Comparison of ENCODE assay signal across 26 cellular contexts in genomic region chr12:96359328-96359727, GRCh38. TPM values are rescaled to one million over a fixed set of nuclear protein-coding genes. Genes with fewer than 3 reads are reported as not detected.
DNase-seq lines count a peak whose midpoint lies in the region; ATAC-seq and TF ChIP-seq lines count a peak whose summit lies in the region.
"Had no signal": no experiment of that assay in that cellular context is flagged by ENCODE, and none has a peak within 500 bp of the region (broad histone marks: within the 10 kb centered on the region; RNA-seq: fewer than 3 reads in every experiment).

No MANE protein-coding gene starts in this region.

- H3K9ac ChIP-seq in endodermal cell (ENCODE audit: extremely low read depth, low read length, poor library complexity, severe bottlenecking): no peak overlapping the region

- DNase-seq in stimulated activated naive CD8-positive, alpha-beta T cell treated with anti-CD3 and anti-CD28 coated beads, Interleukin-15, amount 100 ng/mL, for 72 hours: no peak
- no peak for DNase-seq in stimulated activated naive CD8-positive, alpha-beta T cell treated with anti-CD3 and anti-CD28 coated beads, Interleukin-15, Interleukin-2, amounts not matched to agents 100 U/mL and 50 U/mL, for 24 hours
- DNase-seq in RKO (ENCODE audit: low spot score) (peak; percentile 73), endodermal cell (no peak), type B pancreatic cell (ENCODE audit: extremely low spot score, unreplicated experiment) (no peak), HUDEP-2 (lab: John Stamatoyannopoulos, UW; ENCODE audit: unreplicated experiment in 76 of 76) (no peak)
- no peak for DNase-seq in T-helper 2 cell treated with Interferon-gamma antibody and Interleukin-4, amounts not matched to agents 5 μg/mL and 100 μg/mL, for 36 hours (ENCODE audit: low spot score)
- no peak for DNase-seq in stimulated activated CD8-positive, alpha-beta memory T cell treated with anti-CD3 and anti-CD28 coated beads, Interleukin-4, amount 100 ng/mL, for 48 hours
- DNase-seq: activated CD4-positive, alpha-beta T cell treated with anti-CD3 and anti-CD28 coated beads for 36 hours; aorta; caudate nucleus; gastrocnemius medialis; hypothalamus; Kasumi-1; NCI-H1105 treated with DMSO at 0.1 percent for 48 hours; NCI-H2081; NCI-H524 treated with DMSO at 0.1 percent for 48 hours; stimulated activated CD4-positive, alpha-beta T cell treated with anti-CD3 and anti-CD28 coated beads, Interleukin-2, amount 100 ng/mL, for 24 hours had no signal

- H3K27me3 ChIP-seq in endodermal cell (ENCODE audit: control insufficient read depth, insufficient read depth, low read length, poor library complexity, severe bottlenecking): no peaks in the 10 kb centered on the region
- H3K27me3 ChIP-seq: gastrocnemius medialis had no signal

- no peak overlapping the region for H3K27ac Mint-ChIP-seq in stimulated activated naive CD8-positive, alpha-beta T cell treated with anti-CD3 and anti-CD28 coated beads, Interleukin-15, amount 100 ng/mL, for 72 hours
- H3K27ac Mint-ChIP-seq in endodermal cell (no peak overlapping the region), type B pancreatic cell (no peak overlapping the region)
- H3K27ac Mint-ChIP-seq in T-helper 2 cell treated with Interferon-gamma antibody and Interleukin-4, amounts not matched to agents 5 μg/mL and 100 μg/mL, for 36 hours: no peak overlapping the region
- H3K27ac Mint-ChIP-seq: activated CD4-positive, alpha-beta T cell treated with anti-CD3 and anti-CD28 coated beads for 36 hours; activated T-helper 1 cell treated with anti-CD3 and anti-CD28 coated beads, Interleukin-12 subunit alpha, Interleukin-12 subunit beta, Interleukin-2, Interleukin-4 antibody, amounts not matched to agents 30 ng/mL and 10 ng/mL and 1 ng/mL, durations not matched to agents 14 hours and 24 hours and 36 hours; stimulated activated memory B cell treated with anti-CD40 and anti-IgM and Interleukin-4, amounts not matched to agents 10 μg/mL and 1 μg/mL and 100 μg/mL, for 72 hours had no signal

- no peak overlapping the region for H3K4me3 Mint-ChIP-seq in stimulated activated naive CD8-positive, alpha-beta T cell treated with anti-CD3 and anti-CD28 coated beads, Interleukin-15, amount 100 ng/mL, for 72 hours
- H3K4me3 Mint-ChIP-seq in endodermal cell (no peak overlapping the region), type B pancreatic cell (no peak overlapping the region)
- H3K4me3 Mint-ChIP-seq in T-helper 2 cell treated with Interferon-gamma antibody and Interleukin-4, amounts not matched to agents 5 μg/mL and 100 μg/mL, for 36 hours: no peak overlapping the region
- H3K4me3 Mint-ChIP-seq: activated CD4-positive, alpha-beta T cell treated with anti-CD3 and anti-CD28 coated beads for 36 hours; activated naive CD4-positive, alpha-beta T cell treated with anti-CD3 and anti-CD28 coated beads, Interleukin-2, amount 50 U/mL, for 24 hours; activated T-helper 1 cell treated with anti-CD3 and anti-CD28 coated beads, Interleukin-12 subunit alpha, Interleukin-12 subunit beta, Interleukin-2, Interleukin-4 antibody, amounts not matched to agents 30 ng/mL and 10 ng/mL and 1 ng/mL, durations not matched to agents 14 hours and 24 hours and 36 hours; stimulated activated memory B cell treated with anti-CD40 and anti-IgM and Interleukin-4, amounts not matched to agents 10 μg/mL and 1 μg/mL and 100 μg/mL, for 72 hours had no signal

- H3K27ac ChIP-seq in endodermal cell (ENCODE audit: low read depth, low read length): no peak overlapping the region
- H3K27ac ChIP-seq: C4-2B, epithelial cell of prostate, gastrocnemius medialis, prostate gland, skin epidermis, thoracic aorta had no signal

- H3K9me3 Mint-ChIP-seq in stimulated activated naive CD8-positive, alpha-beta T cell treated with anti-CD3 and anti-CD28 coated beads, Interleukin-15, amount 100 ng/mL, for 72 hours: no peaks in the 10 kb centered on the region
- no peaks in the 10 kb centered on the region for H3K9me3 Mint-ChIP-seq in endodermal cell
- no peaks in the 10 kb centered on the region for H3K9me3 Mint-ChIP-seq in type B pancreatic cell
- no peaks in the 10 kb centered on the region for H3K9me3 Mint-ChIP-seq in T-helper 2 cell treated with Interferon-gamma antibody and Interleukin-4, amounts not matched to agents 5 μg/mL and 100 μg/mL, for 36 hours
- H3K9me3 Mint-ChIP-seq: activated naive CD4-positive, alpha-beta T cell treated with anti-CD3 and anti-CD28 coated beads, Interleukin-2, amount 50 U/mL, for 24 hours; activated T-helper 1 cell treated with anti-CD3 and anti-CD28 coated beads, Interleukin-12 subunit alpha, Interleukin-12 subunit beta, Interleukin-2, Interleukin-4 antibody, amounts not matched to agents 30 ng/mL and 10 ng/mL and 1 ng/mL, durations not matched to agents 14 hours and 24 hours and 36 hours had no signal

- peak; percentile 48 for ATAC-seq in stimulated activated naive CD8-positive, alpha-beta T cell treated with anti-CD3 and anti-CD28 coated beads, Interleukin-15, amount 100 ng/mL, for 72 hours
- ATAC-seq in stimulated activated naive CD8-positive, alpha-beta T cell treated with anti-CD3 and anti-CD28 coated beads, Interleukin-15, Interleukin-2, amounts not matched to agents 100 U/mL and 50 U/mL, for 24 hours: no peak
- ATAC-seq: activated CD4-positive, alpha-beta T cell treated with anti-CD3 and anti-CD28 coated beads for 36 hours; gastrocnemius medialis; stimulated activated memory B cell treated with anti-CD40 and anti-IgM and Interleukin-4, amounts not matched to agents 10 μg/mL and 1 μg/mL and 100 μg/mL, for 72 hours had no signal

- peaks cover 62% of the 10 kb centered on the region for H3K4me1 Mint-ChIP-seq in stimulated activated naive CD8-positive, alpha-beta T cell treated with anti-CD3 and anti-CD28 coated beads, Interleukin-15, amount 100 ng/mL, for 72 hours
- H3K4me1 Mint-ChIP-seq in endodermal cell: peaks cover 22% of the 10 kb centered on the region
- peaks cover 15% of the 10 kb centered on the region for H3K4me1 Mint-ChIP-seq in type B pancreatic cell (ENCODE audit: unreplicated experiment)
- H3K4me1 Mint-ChIP-seq in T-helper 2 cell treated with Interferon-gamma antibody and Interleukin-4, amounts not matched to agents 5 μg/mL and 100 μg/mL, for 36 hours (ENCODE audit: low read depth): peaks cover 44% of the 10 kb centered on the region

- peak; percentile 42 for TF ChIP-seq CTCF in endodermal cell (conservative IDR thresholded peaks at IDR 0.05)
- TF ChIP-seq CTCF in type B pancreatic cell (conservative IDR thresholded peaks at IDR 0.05): peak; percentile 47

- H3K4me3 ChIP-seq in endodermal cell (ENCODE audit: low read length): no peak overlapping the region
- H3K4me3 ChIP-seq: gastrocnemius medialis, prostate gland, skin epidermis, thoracic aorta had no signal

- H3K4me1 ChIP-seq in endodermal cell (ENCODE audit: control insufficient read depth, insufficient read depth, low read length): peaks cover 9% of the 10 kb centered on the region
- H3K4me1 ChIP-seq: prostate gland had no signal

- no peaks in the 10 kb centered on the region for H3K27me3 Mint-ChIP-seq in stimulated activated naive CD8-positive, alpha-beta T cell treated with anti-CD3 and anti-CD28 coated beads, Interleukin-15, amount 100 ng/mL, for 72 hours
- no peaks in the 10 kb centered on the region for H3K27me3 Mint-ChIP-seq in endodermal cell (ENCODE audit: insufficient read depth)
- no peaks in the 10 kb centered on the region for H3K27me3 Mint-ChIP-seq in type B pancreatic cell
- H3K27me3 Mint-ChIP-seq in T-helper 2 cell treated with Interferon-gamma antibody and Interleukin-4, amounts not matched to agents 5 μg/mL and 100 μg/mL, for 36 hours (ENCODE audit: low read depth): no peaks in the 10 kb centered on the region
- H3K27me3 Mint-ChIP-seq: activated CD4-positive, alpha-beta T cell treated with anti-CD3 and anti-CD28 coated beads for 36 hours; activated naive CD4-positive, alpha-beta T cell treated with anti-CD3 and anti-CD28 coated beads, Interleukin-2, amount 50 U/mL, for 24 hours; stimulated activated memory B cell treated with anti-CD40 and anti-IgM and Interleukin-4, amounts not matched to agents 10 μg/mL and 1 μg/mL and 100 μg/mL, for 72 hours had no signal

- H3K36me3 Mint-ChIP-seq in endodermal cell (ENCODE audit: low read depth): no peaks in the 10 kb centered on the region
- no peaks in the 10 kb centered on the region for H3K36me3 Mint-ChIP-seq in type B pancreatic cell
- peaks cover under 1% of the 10 kb centered on the region for H3K36me3 Mint-ChIP-seq in T-helper 2 cell treated with Interferon-gamma antibody and Interleukin-4, amounts not matched to agents 5 μg/mL and 100 μg/mL, for 36 hours (ENCODE audit: low read depth)

- no peaks in the 10 kb centered on the region for H3K36me3 ChIP-seq in endodermal cell (ENCODE audit: control insufficient read depth, insufficient read depth, low read length)
- H3K36me3 ChIP-seq: gastrocnemius medialis, prostate gland, thoracic aorta had no signal

- no peaks in the 10 kb centered on the region for H3K9me3 ChIP-seq in endodermal cell (ENCODE audit: control insufficient read depth, low read length)
- H3K9me3 ChIP-seq: gastrocnemius medialis, prostate gland, thoracic aorta had no signal

RNA-seq across cellular contexts. Expression of gene CDK17, which starts 40.9 kb away (rescaled TPM):
- total RNA-seq in endodermal cell (10 to 100 TPM; 36.2 to 39.9 TPM), type B pancreatic cell (ENCODE audit: low replicate concordance) (16.8 and 25.2 TPM in 2 replicates)
- 33.3 TPM for polyA plus RNA-seq in endodermal cell (2013, experiment 1 of 2)
- polyA plus RNA-seq in endodermal cell (2013, experiment 2 of 2): 34.4 TPM
